In genomic region chr2:223056656-223057418, GRCh38 we compare ENCODE assay signal across 13 cellular contexts. TPM values are rescaled to one million over a fixed set of nuclear protein-coding genes. Genes with fewer than 3 reads are reported as not detected.
DNase-seq lines count a peak whose midpoint lies in the region; ATAC-seq and TF ChIP-seq lines count a peak whose summit lies in the region.
"Had no signal": no experiment of that assay in that cellular context is flagged by ENCODE, and none has a peak within 500 bp of the region (broad histone marks: within the 10 kb centered on the region; RNA-seq: fewer than 3 reads in every experiment).

No MANE protein-coding gene starts in this region.

- H3K27ac ChIP-seq in dorsolateral prefrontal cortex, result peak overlapping the region in 40 of 59 donors; percentile 0 to 88 (median 54)
- H3K27ac ChIP-seq: SJSA1 had no signal

- intact Hi-C loops in dorsolateral prefrontal cortex (cut with DNase I) (no loop called here), natural killer cell (cut with micrococcal nuclease) (no loop called here)

- H3K4me3 Mint-ChIP-seq in nephron progenitor cell (peak overlapping the region; percentile 2), type B pancreatic cell (peak overlapping the region; percentile 63), natural killer cell (no peak overlapping the region)

- peaks cover 0 to 10% (median 0%) of the 10 kb centered on the region in 45 donors for H3K27me3 ChIP-seq in dorsolateral prefrontal cortex
- H3K27me3 ChIP-seq: SJSA1 had no signal

- H3K4me1 Mint-ChIP-seq in nephron progenitor cell (peaks cover 85% of the 10 kb centered on the region), type B pancreatic cell (ENCODE audit: unreplicated experiment) (peaks cover 59% of the 10 kb centered on the region), natural killer cell (no peaks in the 10 kb centered on the region)

- DNase-seq in NCI-H2196 (lab: John Stamatoyannopoulos, UW; ENCODE audit: unreplicated experiment), result peak; percentile 28
- no peak for DNase-seq in NCI-H2196 treated with DMSO at 0.1 percent for 48 hours (lab: John Stamatoyannopoulos, UW; ENCODE audit: unreplicated experiment)
- DNase-seq in dorsolateral prefrontal cortex, result no peak
- DNase-seq in nephron progenitor cell, result no peak
- no peak for DNase-seq in type B pancreatic cell (ENCODE audit: extremely low spot score, unreplicated experiment)
- DNase-seq in activated CD4-positive, alpha-beta T cell treated with anti-CD3 and anti-CD28 coated beads for 48 hours, result no peak
- no peak for DNase-seq in NK-92 treated with Interleukin-12 subunit alpha and Interleukin-12 subunit beta, amount 100 ng/mL, for 24 hours (lab: John Stamatoyannopoulos, UW)
- DNase-seq in natural killer cell, result no peak
- DNase-seq: ACHN, activated gamma-delta T cell treated with Interleukin-2 at 50 U/mL for 16 hours, DND-41, NCI-H2171 treated with DMSO at 0.1 percent for 48 hours had no signal

- H3K36me3 Mint-ChIP-seq in nephron progenitor cell (ENCODE audit: low read depth), result no peaks in the 10 kb centered on the region
- H3K36me3 Mint-ChIP-seq in type B pancreatic cell, result no peaks in the 10 kb centered on the region
- no peaks in the 10 kb centered on the region for H3K36me3 Mint-ChIP-seq in natural killer cell

- H3K27ac Mint-ChIP-seq in nephron progenitor cell, result peak overlapping the region; percentile 95
- peak overlapping the region; percentile 54 for H3K27ac Mint-ChIP-seq in type B pancreatic cell
- H3K27ac Mint-ChIP-seq in natural killer cell, result no peak overlapping the region

- H3K4me3 ChIP-seq in dorsolateral prefrontal cortex, result no peak overlapping the region
- H3K4me3 ChIP-seq: SJSA1 had no signal

- TF ChIP-seq CTCF in dorsolateral prefrontal cortex (IDR thresholded peaks at IDR 0.05 in 54 of 56, conservative IDR thresholded peaks at IDR 0.05 in 2 of 56; ENCODE audit: low read depth in 1 of 56, partially characterized antibody in 56 of 56), result no peak
- no peak for TF ChIP-seq CTCF in nephron progenitor cell (IDR thresholded peaks at IDR 0.05)
- TF ChIP-seq CTCF in type B pancreatic cell (conservative IDR thresholded peaks at IDR 0.05), result no peak
- TF ChIP-seq CTCF in natural killer cell (IDR thresholded peaks at IDR 0.05), result no peak

- H3K27me3 Mint-ChIP-seq in nephron progenitor cell (ENCODE audit: low read depth, poor library complexity) (peaks cover 6% of the 10 kb centered on the region), type B pancreatic cell (no peaks in the 10 kb centered on the region), natural killer cell (ENCODE audit: low read depth in 2 of 2) (peaks cover 3 to 6% of the 10 kb centered on the region in 2 donors)

- ATAC-seq in natural killer cell, result no peak

- H3K9me3 Mint-ChIP-seq in nephron progenitor cell (no peaks in the 10 kb centered on the region), type B pancreatic cell (peaks cover 6% of the 10 kb centered on the region), natural killer cell (no peaks in the 10 kb centered on the region)

RNA-seq across cellular contexts. Expression of gene KCNE4, which starts 4.8 kb away (rescaled TPM):
- total RNA-seq in dorsolateral prefrontal cortex (10 to 100 TPM in 15 of 120 experiments, 1 to 10 TPM in 104, under 1 TPM in 1; 0.99 to 25.8 (median 4.2) TPM), type B pancreatic cell (ENCODE audit: low replicate concordance) (2.5 and 3.2 TPM in 2 replicates), natural killer cell (not detected)

Comparison
In these comparisons a context has a peak if more than half of its experiments do, and no peak if none do; other contexts are left out.
1. H3K27ac Mint-ChIP-seq: peak in nephron progenitor cell (single experiment) and type B pancreatic cell (single experiment); none in natural killer cell (0 of 2).